10 cellular contexts compared by ENCODE assay signal in genomic region chrX:138756234-138756633, GRCh38. TPM values are rescaled to one million over a fixed set of nuclear protein-coding genes. Genes with fewer than 3 reads are reported as not detected.
DNase-seq lines count a peak whose midpoint lies in the region; ATAC-seq, FAIRE-seq and TF ChIP-seq lines count a peak whose summit lies in the region.
"Had no signal": no experiment of that assay in that cellular context is flagged by ENCODE, and none has a peak within 500 bp of the region (broad histone marks: within the 10 kb centered on the region; RNA-seq: fewer than 3 reads in every experiment).

No MANE protein-coding gene starts in this region.

- H3K79me2 ChIP-seq in astrocyte (ENCODE audit: insufficient read depth, low read length) (no peaks in the 10 kb centered on the region), keratinocyte (ENCODE audit: control insufficient read depth, insufficient read depth, low read length) (no peaks in the 10 kb centered on the region)

- TF ChIP-seq CTCF in astrocyte (IDR thresholded peaks at IDR 0.05; ENCODE audit: insufficient read depth, low read depth, low read length) = peak; percentile 35
- TF ChIP-seq CTCF in keratinocyte (optimal IDR thresholded peaks at IDR 0.05 in 1 of 3, IDR thresholded peaks at IDR 0.05 in 1 of 3, conservative IDR thresholded peaks at IDR 0.05 in 1 of 3; ENCODE audit: extremely low read depth in 1 of 3, insufficient read depth in 2 of 3, low read length in 3 of 3) = peak in 2 of 3 experiments; percentile 44 to 57
- peak; percentile 70 for TF ChIP-seq CTCF in type B pancreatic cell (conservative IDR thresholded peaks at IDR 0.05)

- H3K4me3 Mint-ChIP-seq in astrocyte (ENCODE audit: unreplicated experiment) (no peak overlapping the region), type B pancreatic cell (no peak overlapping the region)
- no peak overlapping the region for H3K4me3 Mint-ChIP-seq in activated T-cell treated with anti-CD3 and anti-CD28 coated beads, Interleukin-2, amount 50 U/mL, for 72 hours
- H3K4me3 Mint-ChIP-seq: mesothelial cell of epicardium had no signal

- H3K27me3 Mint-ChIP-seq in astrocyte (ENCODE audit: low read depth, unreplicated experiment) (no peaks in the 10 kb centered on the region), type B pancreatic cell (peaks cover 3% of the 10 kb centered on the region)
- peaks cover 39% of the 10 kb centered on the region for H3K27me3 Mint-ChIP-seq in activated T-cell treated with anti-CD3 and anti-CD28 coated beads, Interleukin-2, amount 50 U/mL, for 72 hours (ENCODE audit: low read depth)

- ATAC-seq in activated T-cell treated with anti-CD3 and anti-CD28 coated beads, Interleukin-2, amount 50 U/mL, for 72 hours (replicated peaks in 1 of 2) = no peak
- no peak for ATAC-seq in GM21723 (IDR thresholded peaks at IDR 0.05; ENCODE audit: unreplicated experiment)

- H4K20me1 ChIP-seq in astrocyte (ENCODE audit: insufficient read depth, low read length) (no peaks in the 10 kb centered on the region), keratinocyte (ENCODE audit: control insufficient read depth, extremely low read depth, insufficient read depth, low read length) (no peaks in the 10 kb centered on the region)

- H3K9me3 Mint-ChIP-seq in astrocyte (ENCODE audit: unreplicated experiment) (no peaks in the 10 kb centered on the region), type B pancreatic cell (no peaks in the 10 kb centered on the region)
- no peaks in the 10 kb centered on the region for H3K9me3 Mint-ChIP-seq in activated T-cell treated with anti-CD3 and anti-CD28 coated beads, Interleukin-2, amount 50 U/mL, for 72 hours
- H3K9me3 Mint-ChIP-seq: mesothelial cell of epicardium had no signal

- H3K36me3 ChIP-seq in astrocyte (ENCODE audit: insufficient read depth, low read length) (no peaks in the 10 kb centered on the region), keratinocyte (ENCODE audit: control insufficient read depth in 2 of 2, extremely low read depth in 1 of 2, insufficient read depth in 2 of 2, low read length in 2 of 2) (no peaks in the 10 kb centered on the region)

- H2AFZ ChIP-seq in astrocyte (ENCODE audit: low read depth, low read length) = no peak overlapping the region
- H2AFZ ChIP-seq in keratinocyte (ENCODE audit: control insufficient read depth, low read length) = no peak overlapping the region

- dilution Hi-C loops in keratinocyte (cut with MboI; ENCODE audit: extremely low pct_ligation_motif_present, low sequenced_read_pairs) = no loop called here

- H3K4me2 ChIP-seq in astrocyte (ENCODE audit: low read length) (no peak overlapping the region), keratinocyte (ENCODE audit: control insufficient read depth, extremely low read depth, insufficient read depth, low read depth, low read length) (no peak overlapping the region)

- DNase-seq in NCI-H2196 (lab: John Stamatoyannopoulos, UW; ENCODE audit: unreplicated experiment) (peak; percentile 6), NCI-H2196 treated with DMSO at 0.1 percent for 48 hours (lab: John Stamatoyannopoulos, UW; ENCODE audit: unreplicated experiment) (no peak), astrocyte (ENCODE audit: low read depth) (peak; percentile 69), keratinocyte (ENCODE audit: low read depth, low spot score) (no peak), type B pancreatic cell (ENCODE audit: extremely low spot score, unreplicated experiment) (peak; percentile 68), inferior parietal cortex (ENCODE audit: extremely low spot score) (no peak)
- DNase-seq in activated T-cell treated with anti-CD3 and anti-CD28 coated beads, Interleukin-2, amount 50 U/mL, for 72 hours = no peak
- DNase-seq: NCI-H2081 treated with DMSO at 0.1 percent for 48 hours had no signal

- H3K9ac ChIP-seq in astrocyte (ENCODE audit: low read length) = no peak overlapping the region
- no peak overlapping the region for H3K9ac ChIP-seq in keratinocyte (ENCODE audit: control insufficient read depth, extremely low read depth, insufficient read depth, low read length)

- no peaks in the 10 kb centered on the region for H3K9me3 ChIP-seq in astrocyte (ENCODE audit: insufficient read depth, low read depth, low read length)
- no peaks in the 10 kb centered on the region for H3K9me3 ChIP-seq in keratinocyte (ENCODE audit: control insufficient read depth, low read depth, low read length)

- H3K27ac Mint-ChIP-seq in astrocyte (ENCODE audit: unreplicated experiment) (no peak overlapping the region), type B pancreatic cell (no peak overlapping the region)
- no peak overlapping the region for H3K27ac Mint-ChIP-seq in activated T-cell treated with anti-CD3 and anti-CD28 coated beads, Interleukin-2, amount 50 U/mL, for 72 hours
- H3K27ac Mint-ChIP-seq: mesothelial cell of epicardium had no signal

- H3K36me3 Mint-ChIP-seq in astrocyte (ENCODE audit: low read depth, unreplicated experiment) (no peaks in the 10 kb centered on the region), type B pancreatic cell (no peaks in the 10 kb centered on the region)
- no peaks in the 10 kb centered on the region for H3K36me3 Mint-ChIP-seq in activated T-cell treated with anti-CD3 and anti-CD28 coated beads, Interleukin-2, amount 50 U/mL, for 72 hours (ENCODE audit: insufficient read depth in 2 of 2)
- H3K36me3 Mint-ChIP-seq: mesothelial cell of epicardium had no signal

- H3K27me3 ChIP-seq in astrocyte (ENCODE audit: insufficient read depth, low read length) (no peaks in the 10 kb centered on the region), keratinocyte (ENCODE audit: control insufficient read depth, extremely low read depth, insufficient read depth, low read length) (no peaks in the 10 kb centered on the region)

- no peak overlapping the region for H3K27ac ChIP-seq in astrocyte (ENCODE audit: low read depth, low read length)
- no peak overlapping the region for H3K27ac ChIP-seq in keratinocyte (ENCODE audit: control insufficient read depth, insufficient read depth, low read length)

- H3K4me1 Mint-ChIP-seq in astrocyte (ENCODE audit: low read depth, unreplicated experiment) (peaks cover 12% of the 10 kb centered on the region), type B pancreatic cell (ENCODE audit: unreplicated experiment) (no peaks in the 10 kb centered on the region)
- no peaks in the 10 kb centered on the region for H3K4me1 Mint-ChIP-seq in activated T-cell treated with anti-CD3 and anti-CD28 coated beads, Interleukin-2, amount 50 U/mL, for 72 hours (ENCODE audit: low read depth)
- H3K4me1 Mint-ChIP-seq: mesothelial cell of epicardium had no signal

- peak; percentile 88 for FAIRE-seq in astrocyte (lab: Jason Lieb, UNC)
- FAIRE-seq in keratinocyte (lab: Jason Lieb, UNC) = no peak

- H3K9me1 ChIP-seq in keratinocyte (ENCODE audit: control insufficient read depth, extremely low read depth, insufficient read depth, low read length) = no peaks in the 10 kb centered on the region

- H3K4me1 ChIP-seq in astrocyte (ENCODE audit: insufficient read depth, low read length) (no peaks in the 10 kb centered on the region), keratinocyte (ENCODE audit: control insufficient read depth, extremely low read depth, insufficient read depth, low read length) (no peaks in the 10 kb centered on the region)

- H3K4me3 ChIP-seq in astrocyte (ENCODE audit: insufficient read depth, low read depth, low read length) (no peak overlapping the region), keratinocyte (ENCODE audit: control insufficient read depth in 2 of 3, extremely low read depth in 1 of 3, insufficient read depth in 2 of 3, low read depth in 1 of 3, low read length in 3 of 3) (no peak overlapping the region)

RNA-seq across cellular contexts. Expression of gene FGF13, which starts 44.7 kb away (rescaled TPM):
- 3.9 and 5.1 TPM in 2 replicates for total RNA-seq in astrocyte
- polyA plus RNA-seq in keratinocyte = 0.10 TPM in 1 of 3 replicates, not detected in the others
- not detected for polyA plus RNA-seq in keratinocyte (2011; ENCODE audit: low read depth)
- not detected in 2 replicates for polyA plus RNA-seq in keratinocyte (2011; cell fraction: cytosol; rRNA removed)
- not detected in 2 replicates for polyA plus RNA-seq in keratinocyte (2011; cell fraction: nucleus; rRNA removed)
- not detected in 2 replicates for polyA plus RNA-seq in keratinocyte (2012; ENCODE audit: low replicate concordance)
- polyA minus RNA-seq in keratinocyte = not detected in 3 replicates
- polyA minus RNA-seq in keratinocyte (2011; cell fraction: cytosol; rRNA and poly(A)+ RNA removed) = not detected
- polyA minus RNA-seq in keratinocyte (2011; cell fraction: nucleus; rRNA and poly(A)+ RNA removed) = not detected in 2 replicates
- total RNA-seq in type B pancreatic cell (ENCODE audit: low replicate concordance) = 8.9 and 13.4 TPM in 2 replicates
- not detected for total RNA-seq in activated T-cell treated with anti-CD3 and anti-CD28 coated beads, Interleukin-2, amount 50 U/mL, for 72 hours

Comparison
In these comparisons a context has a peak if more than half of its experiments do, and no peak if none do; other contexts are left out.
1. DNase-seq: peak in NCI-H2196 (single experiment), astrocyte (single experiment) and type B pancreatic cell (single experiment); none in NCI-H2196 treated with DMSO at 0.1 percent for 48 hours (single experiment), keratinocyte (single experiment), inferior parietal cortex (single experiment) and activated T-cell treated with anti-CD3 and anti-CD28 coated beads, Interleukin-2, amount 50 U/mL, for 72 hours (0 of 2).
2. Peak in every context shown above with its lines, with median percentiles within 50 percentile points of each other: CTCF ChIP-seq.